ENCODE assay signal across 22 cellular contexts in the genomic region with DNA sequence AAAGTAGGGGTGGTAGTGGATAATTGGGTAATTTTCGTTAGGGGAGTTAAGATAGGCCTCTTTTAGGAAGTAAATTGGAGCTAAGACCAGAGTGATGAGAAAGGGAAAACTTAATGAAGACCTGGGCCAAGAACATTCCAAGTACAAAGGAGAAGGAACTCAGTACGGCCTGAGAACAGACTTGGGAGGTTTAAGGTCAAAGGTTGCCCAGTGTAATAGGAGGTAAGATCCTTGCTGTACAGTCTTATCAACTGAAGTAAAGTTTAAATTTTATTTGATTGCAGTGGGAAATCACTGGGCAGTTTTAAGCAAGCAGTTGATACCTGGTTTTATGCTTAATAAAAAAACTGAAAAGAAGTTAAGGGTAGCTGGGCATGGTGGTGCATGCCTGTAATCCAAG.
DNase-seq lines count a peak whose midpoint lies in the region; ATAC-seq, FAIRE-seq and TF ChIP-seq lines count a peak whose summit lies in the region.
"Had no signal": no experiment of that assay in that cellular context is flagged by ENCODE, and none has a peak within 500 bp of the region (broad histone marks: within the 10 kb centered on the region; RNA-seq: fewer than 3 reads in every experiment).

No MANE protein-coding gene starts in this region.

- DNase-seq in CD4-positive, alpha-beta T cell = no peak
- DNase-seq in astrocyte (ENCODE audit: low read depth) (no peak), glutamatergic neuron (no peak), mucosa of descending colon (peak in 1 of 3 donors; percentile 16), activated gamma-delta T cell (lab: John Stamatoyannopoulos, UW) (no peak), medulla oblongata (ENCODE audit: extremely low spot score) (no peak)
- DNase-seq: AML-193; Caco-2; CD8-positive, alpha-beta T cell; GDM1; H7; KBM-7; MV-4-11; NCI-H748 treated with DMSO at 0.1 percent for 48 hours; NK-92 treated with Interleukin-12 subunit alpha and Interleukin-12 subunit beta, amount 100 ng/mL, for 24 hours; PC-3; SK-N-SH had no signal

- peaks cover 2% of the 10 kb centered on the region for H3K36me3 ChIP-seq in astrocyte (ENCODE audit: insufficient read depth, low read length)
- H3K36me3 ChIP-seq in mucosa of descending colon (ENCODE audit: low read depth) = no peaks in the 10 kb centered on the region

- H3K27ac ChIP-seq in CD4-positive, alpha-beta T cell (ENCODE audit: low read depth, low read length) = no peak overlapping the region
- no peak overlapping the region for H3K27ac ChIP-seq in astrocyte (ENCODE audit: low read depth, low read length)

- H3K9me3 Mint-ChIP-seq in CD4-positive, alpha-beta T cell = no peaks in the 10 kb centered on the region
- H3K9me3 Mint-ChIP-seq in astrocyte (ENCODE audit: unreplicated experiment) (no peaks in the 10 kb centered on the region), glutamatergic neuron (ENCODE audit: unreplicated experiment) (peaks cover 2% of the 10 kb centered on the region)
- H3K9me3 Mint-ChIP-seq: CD8-positive, alpha-beta T cell had no signal

- H3K4me1 ChIP-seq in astrocyte (ENCODE audit: insufficient read depth, low read length) = no peaks in the 10 kb centered on the region
- H3K4me1 ChIP-seq in mucosa of descending colon (ENCODE audit: low read depth) = no peaks in the 10 kb centered on the region
- H3K4me1 ChIP-seq: BLaER1 treated with 17β-estradiol and CSF1 and Interleukin-3, amounts not matched to agents 10 nM and 100 nM had no signal

- H3K4me3 Mint-ChIP-seq in CD4-positive, alpha-beta T cell = no peak overlapping the region
- H3K4me3 Mint-ChIP-seq in astrocyte (ENCODE audit: unreplicated experiment) (no peak overlapping the region), glutamatergic neuron (ENCODE audit: unreplicated experiment) (no peak overlapping the region)
- H3K4me3 Mint-ChIP-seq: CD8-positive, alpha-beta T cell had no signal

- H3K27me3 Mint-ChIP-seq in CD4-positive, alpha-beta T cell = no peaks in the 10 kb centered on the region
- H3K27me3 Mint-ChIP-seq in astrocyte (ENCODE audit: low read depth, unreplicated experiment) (no peaks in the 10 kb centered on the region), glutamatergic neuron (ENCODE audit: unreplicated experiment) (no peaks in the 10 kb centered on the region)

- peak overlapping the region; percentile 12 for H3K27ac Mint-ChIP-seq in CD4-positive, alpha-beta T cell
- H3K27ac Mint-ChIP-seq in astrocyte (ENCODE audit: unreplicated experiment) = peak overlapping the region; percentile 27
- peak overlapping the region; percentile 11 for H3K27ac Mint-ChIP-seq in glutamatergic neuron (ENCODE audit: unreplicated experiment)
- H3K27ac Mint-ChIP-seq: CD8-positive, alpha-beta T cell had no signal

- no peak overlapping the region for H3K4me2 ChIP-seq in astrocyte (ENCODE audit: low read length)
- H3K4me2 ChIP-seq: A549; BLaER1 treated with 17β-estradiol and CSF1 and Interleukin-3, amounts not matched to agents 10 nM and 100 nM; SK-N-SH had no signal

- no peaks in the 10 kb centered on the region for H4K20me1 ChIP-seq in astrocyte (ENCODE audit: insufficient read depth, low read length)

- H2AFZ ChIP-seq in astrocyte (ENCODE audit: low read depth, low read length) = no peak overlapping the region

- peaks cover 7% of the 10 kb centered on the region for H3K4me1 Mint-ChIP-seq in CD4-positive, alpha-beta T cell (ENCODE audit: low read depth)
- H3K4me1 Mint-ChIP-seq in astrocyte (ENCODE audit: low read depth, unreplicated experiment) (peaks cover 2% of the 10 kb centered on the region), glutamatergic neuron (ENCODE audit: low read depth, unreplicated experiment) (peaks cover 6% of the 10 kb centered on the region)

- no peak for TF ChIP-seq CTCF in CD4-positive, alpha-beta T cell (IDR thresholded peaks at IDR 0.05)
- no peak for TF ChIP-seq CTCF in astrocyte (IDR thresholded peaks at IDR 0.05; ENCODE audit: insufficient read depth, low read depth, low read length)
- no peak for TF ChIP-seq CTCF in glutamatergic neuron (IDR thresholded peaks at IDR 0.05; ENCODE audit: partially characterized antibody, unreplicated experiment)
- TF ChIP-seq CTCF in mucosa of descending colon (IDR thresholded peaks at IDR 0.05) = no peak

- no peak for FAIRE-seq in astrocyte (lab: Jason Lieb, UNC)
- FAIRE-seq: A549, GM12878, HTR-8/SVneo had no signal

- intact Hi-C loops in CD4-positive, alpha-beta T cell (cut with DNase I, micrococcal nuclease) = no loop called here
- intact Hi-C loops in mucosa of descending colon (cut with DNase I, micrococcal nuclease) = loop anchor here in 1 of 2 donors (10.0 kb wide), 1 partner anchor 163 kb away; no protein-coding TSS in a partner anchor

- no peak for ATAC-seq in CD4-positive, alpha-beta T cell (ENCODE audit: poor library complexity)
- peak; percentile 78 for ATAC-seq in mucosa of descending colon
- no peak for ATAC-seq in HG03565 (IDR thresholded peaks at IDR 0.05; ENCODE audit: unreplicated experiment)
- ATAC-seq: A549; CD8-positive, alpha-beta T cell; GM12878; PC-3 had no signal

- H3K27me3 ChIP-seq in CD4-positive, alpha-beta T cell (ENCODE audit: control insufficient read depth, insufficient read depth, low read length) = no peaks in the 10 kb centered on the region
- no peaks in the 10 kb centered on the region for H3K27me3 ChIP-seq in astrocyte (ENCODE audit: insufficient read depth, low read length)
- H3K27me3 ChIP-seq: BLaER1 treated with 17β-estradiol and CSF1 and Interleukin-3, amounts not matched to agents 10 nM and 100 nM had no signal

- no peaks in the 10 kb centered on the region for H3K9me3 ChIP-seq in CD4-positive, alpha-beta T cell (ENCODE audit: control insufficient read depth, low read length)
- H3K9me3 ChIP-seq in astrocyte (ENCODE audit: insufficient read depth, low read depth, low read length) (no peaks in the 10 kb centered on the region), mucosa of descending colon (no peaks in the 10 kb centered on the region)
- H3K9me3 ChIP-seq: A549; BLaER1 treated with 17β-estradiol and CSF1 and Interleukin-3, amounts not matched to agents 10 nM and 100 nM; Caco-2; SK-N-SH had no signal

- CTCF ChIA-PET in CD4-positive, alpha-beta T cell (lab: Charles Lee) = interaction anchor here (1.4 to 1.6 kb wide), 2 partner anchors 77 to 162 kb away, joined by 3 to 4 read pairs; a partner anchor contains a TSS

- POLR2A ChIA-PET in CD4-positive, alpha-beta T cell (lab: Charles Lee) = no interaction called here

- H3K9ac ChIP-seq in astrocyte (ENCODE audit: low read length) = no peak overlapping the region
- H3K9ac ChIP-seq: BLaER1 treated with 17β-estradiol and CSF1 and Interleukin-3, amounts not matched to agents 10 nM and 100 nM; SK-N-SH had no signal

- no peaks in the 10 kb centered on the region for H3K79me2 ChIP-seq in astrocyte (ENCODE audit: insufficient read depth, low read length)

- no peak overlapping the region for H3K4me3 ChIP-seq in astrocyte (ENCODE audit: insufficient read depth, low read depth, low read length)
- no peak overlapping the region for H3K4me3 ChIP-seq in mucosa of descending colon
- H3K4me3 ChIP-seq: A549; BLaER1 treated with 17β-estradiol and CSF1 and Interleukin-3, amounts not matched to agents 10 nM and 100 nM; GM12878 had no signal

- peaks cover 58% of the 10 kb centered on the region for H3K36me3 Mint-ChIP-seq in CD4-positive, alpha-beta T cell (ENCODE audit: low read depth)
- H3K36me3 Mint-ChIP-seq in astrocyte (ENCODE audit: low read depth, unreplicated experiment) (no peaks in the 10 kb centered on the region), glutamatergic neuron (ENCODE audit: unreplicated experiment) (no peaks in the 10 kb centered on the region)
